Comparison of ENCODE assay signal across 24 cellular contexts in genomic region chr18:57814555-57814954, GRCh38. TPM values are rescaled to one million over a fixed set of nuclear protein-coding genes. Genes with fewer than 3 reads are reported as not detected.
DNase-seq lines count a peak whose midpoint lies in the region; ATAC-seq, FAIRE-seq and TF ChIP-seq lines count a peak whose summit lies in the region.
"Had no signal": no experiment of that assay in that cellular context is flagged by ENCODE, and none has a peak within 500 bp of the region (broad histone marks: within the 10 kb centered on the region; RNA-seq: fewer than 3 reads in every experiment).

No MANE protein-coding gene starts in this region.

- H3K27me3 ChIP-seq in HepG2 (ENCODE audit: control insufficient read depth in 1 of 2, insufficient read depth in 2 of 2, low read length in 2 of 2) = no peaks in the 10 kb centered on the region
- no peaks in the 10 kb centered on the region for H3K27me3 ChIP-seq in right lobe of liver
- no peaks in the 10 kb centered on the region for H3K27me3 ChIP-seq in astrocyte (ENCODE audit: insufficient read depth, low read length)
- no peaks in the 10 kb centered on the region for H3K27me3 ChIP-seq in mesenchymal stem cell (ENCODE audit: control insufficient read depth in 1 of 2, insufficient read depth in 1 of 2, low read length in 2 of 2)
- no peaks in the 10 kb centered on the region for H3K27me3 ChIP-seq in tibial artery
- H3K27me3 ChIP-seq: BE2C; BLaER1 treated with 17β-estradiol and CSF1 and Interleukin-3, amounts not matched to agents 10 nM and 100 nM had no signal

- no peak overlapping the region for H3K9ac ChIP-seq in HepG2 (ENCODE audit: insufficient read depth, low read depth, low read length)
- no peak overlapping the region for H3K9ac ChIP-seq in astrocyte (ENCODE audit: low read length)
- no peak overlapping the region for H3K9ac ChIP-seq in mesenchymal stem cell (ENCODE audit: low read length)
- H3K9ac ChIP-seq: BLaER1 treated with 17β-estradiol and CSF1 and Interleukin-3, amounts not matched to agents 10 nM and 100 nM had no signal

- H2BK120ac ChIP-seq in mesenchymal stem cell (ENCODE audit: low read depth, low read length) = no peak overlapping the region

- no peak overlapping the region for H3K14ac ChIP-seq in mesenchymal stem cell (ENCODE audit: low read length in 2 of 2)

- FAIRE-seq in HepG2 (lab: Jason Lieb, UNC) (no peak), astrocyte (lab: Jason Lieb, UNC) (no peak)
- FAIRE-seq: A549, GM12891, GM19239 had no signal

- no peak overlapping the region for H4K91ac ChIP-seq in mesenchymal stem cell (ENCODE audit: low read length)

- no peak for ATAC-seq in HepG2
- no peak for ATAC-seq in right lobe of liver
- ATAC-seq: A549, GM23338 had no signal

- intact Hi-C loops in HepG2 (cut with micrococcal nuclease; ENCODE audit: unreplicated experiment) = loop anchor here (10.0 kb wide), 1 partner anchor 190 kb away; the partner anchor contains the start of gene NARS1
- intact Hi-C loops in right lobe of liver (cut with DNase I) = no loop called here
- intact Hi-C loops in tibial artery (cut with DNase I; ENCODE audit: low total_unique reads) = no loop called here

- peaks cover 19% of the 10 kb centered on the region for H3K4me1 Mint-ChIP-seq in astrocyte (ENCODE audit: low read depth, unreplicated experiment)
- H3K4me1 Mint-ChIP-seq: CD14-positive monocyte; CD8-positive, alpha-beta memory T cell; GM23338 had no signal

- CTCF ChIA-PET in HepG2 (lab: Yijun Ruan, JAX; ENCODE audit: low intra/inter-chr PET ratio, low total read pairs) = no interaction called here

- peak overlapping the region; percentile 94 for H2AK5ac ChIP-seq in mesenchymal stem cell (ENCODE audit: low read length, severe bottlenecking)

- no peak overlapping the region for H3K23ac ChIP-seq in mesenchymal stem cell (ENCODE audit: low read length in 2 of 2)

- no peak for TF ChIP-seq POLR2A in HepG2 (IDR thresholded peaks at IDR 0.05; ENCODE audit: insufficient read depth in 1 of 2, low read depth in 2 of 2, low read length in 2 of 2)
- TF ChIP-seq POLR2A in right lobe of liver (IDR thresholded peaks at IDR 0.05) = no peak

- H3K4ac ChIP-seq in mesenchymal stem cell (ENCODE audit: low read depth in 1 of 2, low read length in 2 of 2) = no peak overlapping the region

- H3K4me1 ChIP-seq in HepG2 (ENCODE audit: insufficient read depth, low read length) = peaks cover 31% of the 10 kb centered on the region
- H3K4me1 ChIP-seq in right lobe of liver = no peaks in the 10 kb centered on the region
- H3K4me1 ChIP-seq in astrocyte (ENCODE audit: insufficient read depth, low read length) = peaks cover 13% of the 10 kb centered on the region
- H3K4me1 ChIP-seq in mesenchymal stem cell (ENCODE audit: control insufficient read depth, insufficient read depth, low read depth, low read length) = no peaks in the 10 kb centered on the region
- peaks cover 0 to 4% (median 0%) of the 10 kb centered on the region in 4 donors for H3K4me1 ChIP-seq in tibial artery
- H3K4me1 ChIP-seq: BE2C; BLaER1 treated with 17β-estradiol and CSF1 and Interleukin-3, amounts not matched to agents 10 nM and 100 nM had no signal

- in situ Hi-C loops in HepG2 (cut with HindIII; ENCODE audit: extremely low pct_ligation_motif_present, low pct_unique_long_range_greater_than_20kb) = no loop called here

- no peak overlapping the region for H4K8ac ChIP-seq in mesenchymal stem cell (ENCODE audit: low read length)

- no peak overlapping the region for H2AFZ ChIP-seq in HepG2 (ENCODE audit: low read length)
- H2AFZ ChIP-seq in astrocyte (ENCODE audit: low read depth, low read length) = no peak overlapping the region
- H2AFZ ChIP-seq in mesenchymal stem cell (ENCODE audit: low read depth, low read length) = no peak overlapping the region
- H2AFZ ChIP-seq: GM23338 had no signal

- 55% methylated on average over 2 of the region's 2 CpGs for WGBS in HepG2 (ENCODE audit: low lambda C conversion rate)
- WGBS in right lobe of liver (ENCODE audit: insufficient coverage, low coverage, low lambda C conversion rate, missing lambda C conversion rate) = 76% methylated on average over 2 of the region's 2 CpGs
- WGBS in mesenchymal stem cell = 97% methylated on average over 2 of the region's 2 CpGs

- H3K4me2 ChIP-seq in HepG2 (ENCODE audit: low read depth, low read length) (no peak overlapping the region), astrocyte (ENCODE audit: low read length) (no peak overlapping the region), mesenchymal stem cell (ENCODE audit: low read length, poor library complexity, severe bottlenecking) (no peak overlapping the region)
- H3K4me2 ChIP-seq: A549; BLaER1 treated with 17β-estradiol and CSF1 and Interleukin-3, amounts not matched to agents 10 nM and 100 nM; GM23338 had no signal

- no peak for DNase-seq in HepG2 (ENCODE audit: low spot score)
- DNase-seq in right lobe of liver = no peak
- DNase-seq in astrocyte (ENCODE audit: low read depth) = no peak
- DNase-seq in mesenchymal stem cell = no peak
- DNase-seq in tibial artery = no peak
- no peak for DNase-seq in occipital lobe (lab: John Stamatoyannopoulos, UW)
- no peak for DNase-seq in activated CD4-positive, alpha-beta T cell treated with anti-CD3 and anti-CD28 coated beads for 1 hour
- DNase-seq: 8988T; ACHN; AML-193; BE2C; CD4-positive, alpha-beta T cell; CD8-positive, alpha-beta memory T cell; DMS53; DMS79 treated with DMSO at 0.1 percent for 48 hours; GF-D8; H9 had no signal

- peak overlapping the region; percentile 89 for H3K27ac Mint-ChIP-seq in astrocyte (ENCODE audit: unreplicated experiment)
- H3K27ac Mint-ChIP-seq: CD14-positive monocyte; CD4-positive, alpha-beta T cell; CD8-positive, alpha-beta memory T cell; GM23338; H9 had no signal

- no peaks in the 10 kb centered on the region for H3K27me3 Mint-ChIP-seq in astrocyte (ENCODE audit: low read depth, unreplicated experiment)

- no peaks in the 10 kb centered on the region for H3K79me1 ChIP-seq in mesenchymal stem cell (replicated peaks; ENCODE audit: low read length, poor library complexity, severe bottlenecking)

- H4K20me1 ChIP-seq in HepG2 (ENCODE audit: insufficient read depth, low read length) (no peaks in the 10 kb centered on the region), astrocyte (ENCODE audit: insufficient read depth, low read length) (no peaks in the 10 kb centered on the region)
- H4K20me1 ChIP-seq: BLaER1 treated with 17β-estradiol and CSF1 and Interleukin-3, amounts not matched to agents 10 nM and 100 nM had no signal

- H3K4me3 ChIP-seq in HepG2 (replicated peaks in 1 of 3; ENCODE audit: insufficient read depth in 1 of 3, low read depth in 2 of 3, low read length in 3 of 3) = no peak overlapping the region
- no peak overlapping the region for H3K4me3 ChIP-seq in right lobe of liver
- H3K4me3 ChIP-seq in astrocyte (ENCODE audit: insufficient read depth, low read depth, low read length) = no peak overlapping the region
- H3K4me3 ChIP-seq in mesenchymal stem cell (ENCODE audit: insufficient read depth in 1 of 2, low read depth in 1 of 2, low read length in 2 of 2) = no peak overlapping the region
- H3K4me3 ChIP-seq in tibial artery = no peak overlapping the region
- H3K4me3 ChIP-seq: A549; BLaER1 treated with 17β-estradiol and CSF1 and Interleukin-3, amounts not matched to agents 10 nM and 100 nM; GM23338 had no signal

- H3K27ac ChIP-seq in HepG2 (ENCODE audit: extremely low read length, insufficient read depth, low read length) (no peak overlapping the region), right lobe of liver (no peak overlapping the region), astrocyte (ENCODE audit: low read depth, low read length) (no peak overlapping the region), mesenchymal stem cell (ENCODE audit: low read length, poor library complexity, severe bottlenecking) (no peak overlapping the region), tibial artery (no peak overlapping the region)
- H3K27ac ChIP-seq: BLaER1 treated with 17β-estradiol and CSF1 and Interleukin-3, amounts not matched to agents 10 nM and 100 nM had no signal

- no peak overlapping the region for H2BK15ac ChIP-seq in mesenchymal stem cell (ENCODE audit: low read depth, poor library complexity, severe bottlenecking)

- H3K36me3 Mint-ChIP-seq in astrocyte (ENCODE audit: low read depth, unreplicated experiment) = peaks cover 2% of the 10 kb centered on the region
- H3K36me3 Mint-ChIP-seq: CD14-positive monocyte had no signal

- no peak for TF ChIP-seq RAD21 in HepG2 (CRISPR knock-in tag; IDR thresholded peaks at IDR 0.05)

- no peak overlapping the region for H3K4me3 Mint-ChIP-seq in astrocyte (ENCODE audit: unreplicated experiment)
- H3K4me3 Mint-ChIP-seq: CD14-positive monocyte; CD4-positive, alpha-beta T cell; CD8-positive, alpha-beta memory T cell; GM23338; H9 had no signal

- BruUV-seq in HepG2 (replicated peaks; lab: Mats Ljungman, UMichigan) = no TSS peak

- peaks cover 10% of the 10 kb centered on the region for H3K9me3 ChIP-seq in HepG2 (ENCODE audit: low read length)
- no peaks in the 10 kb centered on the region for H3K9me3 ChIP-seq in right lobe of liver
- peaks cover 8% of the 10 kb centered on the region for H3K9me3 ChIP-seq in astrocyte (ENCODE audit: insufficient read depth, low read depth, low read length)
- H3K9me3 ChIP-seq in mesenchymal stem cell (ENCODE audit: control insufficient read depth, low read length) = peaks cover 13% of the 10 kb centered on the region
- peaks cover 0 to 5% (median 0%) of the 10 kb centered on the region in 3 donors for H3K9me3 ChIP-seq in tibial artery
- H3K9me3 ChIP-seq: BE2C had no signal

- H3K18ac ChIP-seq in mesenchymal stem cell (ENCODE audit: low read depth in 1 of 2, low read length in 2 of 2) = no peak overlapping the region

- POLR2A ChIA-PET in HepG2 (lab: Yijun Ruan, JAX) = no interaction called here

- H3K9me3 Mint-ChIP-seq in astrocyte (ENCODE audit: unreplicated experiment) = no peaks in the 10 kb centered on the region

- H3K36me3 ChIP-seq in HepG2 (replicated peaks in 1 of 2; ENCODE audit: control insufficient read depth in 1 of 2, insufficient read depth in 2 of 2, low read length in 2 of 2) (no peaks in the 10 kb centered on the region), right lobe of liver (no peaks in the 10 kb centered on the region), astrocyte (ENCODE audit: insufficient read depth, low read length) (no peaks in the 10 kb centered on the region), mesenchymal stem cell (ENCODE audit: control insufficient read depth in 1 of 2, insufficient read depth in 2 of 2, low read depth in 1 of 2, low read length in 2 of 2) (no peaks in the 10 kb centered on the region), tibial artery (no peaks in the 10 kb centered on the region)
- H3K36me3 ChIP-seq: BE2C had no signal

- TF ChIP-seq EP300 in HepG2 (IDR thresholded peaks at IDR 0.05; ENCODE audit: low read depth in 2 of 2, low read length in 2 of 2) (no peak), HepG2 (CRISPR knock-in tag; IDR thresholded peaks at IDR 0.05; ENCODE audit: borderline replicate concordance) (no peak)

- H3K79me2 ChIP-seq in HepG2 (ENCODE audit: insufficient read depth, low read length) (no peaks in the 10 kb centered on the region), astrocyte (ENCODE audit: insufficient read depth, low read length) (no peaks in the 10 kb centered on the region)

- H2BK5ac ChIP-seq in mesenchymal stem cell (ENCODE audit: low read depth, low read length, poor library complexity, severe bottlenecking) = no peak overlapping the region

- no peak for TF ChIP-seq CTCF in HepG2 (CRISPR knock-in tag; IDR thresholded peaks at IDR 0.05)
- no peak for TF ChIP-seq CTCF in right lobe of liver (IDR thresholded peaks at IDR 0.05)
- no peak for TF ChIP-seq CTCF in astrocyte (IDR thresholded peaks at IDR 0.05; ENCODE audit: insufficient read depth, low read depth, low read length)
- TF ChIP-seq CTCF in tibial artery (IDR thresholded peaks at IDR 0.05) = no peak

- no peak overlapping the region for H2BK12ac ChIP-seq in mesenchymal stem cell (ENCODE audit: low read length in 2 of 2)

RNA-seq across cellular contexts. Expression of gene ATP8B1, which starts 11.4 kb away (rescaled TPM):
- total RNA-seq in HepG2 (2016; rRNA removed; fragmentation: Illumina TruSeq; extraction: Trizol) = 3.7 and 4.0 TPM in 2 replicates
- total RNA-seq in HepG2 (2016; cell fraction: cytosol; rRNA removed; fragmentation: Illumina TruSeq; extraction: Trizol; ENCODE audit: low read depth) = 0.79 and 0.81 TPM in 2 replicates
- 3.1 and 4.2 TPM in 2 replicates for total RNA-seq in HepG2 (2016; cell fraction: insoluble cytoplasmic fraction; rRNA removed; fragmentation: Illumina TruSeq; extraction: Trizol)
- total RNA-seq in HepG2 (2016; cell fraction: membrane; rRNA removed; fragmentation: Illumina TruSeq; extraction: Trizol) = 2.1 and 2.3 TPM in 2 replicates
- 6.1 and 6.4 TPM in 2 replicates for total RNA-seq in HepG2 (2016; cell fraction: nucleus; rRNA removed; fragmentation: Illumina TruSeq; extraction: Trizol)
- polyA plus RNA-seq in HepG2 (2011; rRNA removed) = 2.3 and 2.8 TPM in 2 replicates
- polyA plus RNA-seq in HepG2 (2011; cell fraction: cytosol; rRNA removed) = 1.5 and 2.0 TPM in 2 replicates
- 1.1 TPM in 2 replicates for polyA plus RNA-seq in HepG2 (2011; cell fraction: nucleus; rRNA removed)
- 1.3 and 1.7 TPM in 2 replicates for polyA plus RNA-seq in HepG2 (2012)
- polyA plus RNA-seq in HepG2 (2016; cell fraction: cytosol; fragmentation: Illumina TruSeq; extraction: Trizol; ENCODE audit: low read depth) = 0.23 and 0.26 TPM in 2 replicates
- polyA plus RNA-seq in HepG2 (2016; cell fraction: insoluble cytoplasmic fraction; fragmentation: Illumina TruSeq; extraction: Trizol; ENCODE audit: low read depth) = 1.3 and 1.4 TPM in 2 replicates
- polyA plus RNA-seq in HepG2 (2016; cell fraction: membrane; fragmentation: Illumina TruSeq; extraction: Trizol; ENCODE audit: low read depth) = 0.48 TPM in 2 replicates
- 3.1 and 4.7 TPM in 2 replicates for polyA plus RNA-seq in HepG2 (2016; cell fraction: nucleus; fragmentation: Illumina TruSeq; extraction: Trizol; ENCODE audit: insufficient read depth, low read depth)
- 0.89 and 4.0 TPM in 2 replicates for polyA minus RNA-seq in HepG2 (2011; rRNA and poly(A)+ RNA removed; ENCODE audit: low replicate concordance)
- polyA minus RNA-seq in HepG2 (2011; cell fraction: cytosol; rRNA and poly(A)+ RNA removed) = 3.3 and 5.1 TPM in 2 replicates
- polyA minus RNA-seq in HepG2 (2011; cell fraction: nucleus; rRNA and poly(A)+ RNA removed) = 6.0 and 8.6 TPM in 2 replicates
- total RNA-seq in right lobe of liver = 10 to 100 TPM in 5 of 6 experiments, 1 to 10 TPM in 1; 9.0 to 18.4 (median 17.1) TPM
- total RNA-seq in astrocyte = 6.9 and 10.4 TPM in 2 replicates
- 4.3 TPM for polyA plus RNA-seq in mesenchymal stem cell (2013, experiment 1 of 2)
- 4.2 TPM for polyA plus RNA-seq in mesenchymal stem cell (2013, experiment 2 of 2)
- 2.5 TPM for total RNA-seq in occipital lobe
- total RNA-seq: CD4-positive, alpha-beta T cell; CD8-positive, alpha-beta memory T cell; G401 had no signal
- polyA plus RNA-seq: CD8-positive, alpha-beta memory T cell had no signal
